ENCODE assay signal across 8 cellular contexts in the genomic region with DNA sequence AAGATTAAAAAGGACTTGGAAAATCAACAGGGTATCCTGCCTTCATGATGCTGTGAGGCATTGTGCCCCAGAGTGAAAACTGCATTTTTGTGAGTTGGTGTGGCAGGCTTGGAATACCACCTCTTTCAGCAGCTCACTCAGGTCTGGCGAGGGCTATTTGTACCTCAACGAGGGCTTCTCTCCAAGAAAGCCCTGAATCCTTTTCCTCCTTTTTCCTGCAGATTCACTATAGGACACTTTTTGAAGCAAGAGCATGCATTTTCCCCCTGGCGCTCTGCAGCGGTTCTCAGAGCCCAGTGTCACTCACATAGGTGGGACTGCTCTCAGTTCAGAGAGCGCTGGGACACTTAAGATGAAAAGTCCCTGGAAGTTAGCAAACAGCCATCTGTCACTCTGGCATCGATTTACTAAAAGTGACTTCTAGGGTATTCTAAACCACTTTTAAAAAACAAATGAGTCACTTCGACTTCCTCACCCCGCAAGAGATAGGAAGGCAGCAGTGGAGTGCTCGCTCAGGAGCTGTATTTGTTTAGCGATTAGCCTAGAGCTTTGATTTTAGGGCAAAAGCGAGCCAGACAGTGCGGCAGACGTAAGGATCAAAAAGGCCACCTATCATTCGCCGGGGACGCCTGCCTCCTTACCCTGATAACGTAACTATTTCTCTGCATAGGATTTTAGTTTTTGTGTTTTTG. TPM values are rescaled to one million over a fixed set of nuclear protein-coding genes. Genes with fewer than 3 reads are reported as not detected.
DNase-seq lines count a peak whose midpoint lies in the region; ATAC-seq and TF ChIP-seq lines count a peak whose summit lies in the region.

No MANE protein-coding gene starts in this region.

- H3K27ac ChIP-seq in Panc1 (ENCODE audit: low read length): no peak overlapping the region

- no peaks in the 10 kb centered on the region for H3K9me3 ChIP-seq in Panc1 (ENCODE audit: control insufficient read depth, insufficient read depth, low read depth, low read length)

- peaks cover 9% of the 10 kb centered on the region for H3K4me1 ChIP-seq in Panc1 (ENCODE audit: control insufficient read depth, insufficient read depth, low read length)

- CTCF ChIA-PET in Panc1 (lab: Charles Lee): no interaction called here

- H3K36me3 ChIP-seq in Panc1 (ENCODE audit: control insufficient read depth, insufficient read depth, low read length): peaks cover 2% of the 10 kb centered on the region; the same call in 1 of the 2 replicates

- POLR2A ChIA-PET in Panc1 (lab: Charles Lee): no interaction called here

- peak overlapping the region; percentile 63 for H3K27ac Mint-ChIP-seq in progenitor cell of endocrine pancreas

- peaks cover 8% of the 10 kb centered on the region for H3K36me3 Mint-ChIP-seq in progenitor cell of endocrine pancreas (ENCODE audit: insufficient read depth)

- ATAC-seq in GM19351 (IDR thresholded peaks at IDR 0.05; ENCODE audit: unreplicated experiment) (peak; percentile 6), Panc1 (0 out of 2 replicates have a peak, but pooled peaks have one; percentile 41), HG03139 (IDR thresholded peaks at IDR 0.05; ENCODE audit: unreplicated experiment) (no peak)

- intact Hi-C loops in Panc1 (cut with micrococcal nuclease; ENCODE audit: unreplicated experiment): no loop called here

- no peak for DNase-seq in Panc1 (ENCODE audit: low read depth, low spot score)
- DNase-seq in fibroblast of mammary gland (ENCODE audit: low read depth): no peak
- DNase-seq in progenitor cell of endocrine pancreas (ENCODE audit: low spot score, unreplicated experiment): no peak
- DNase-seq in GDM1 (lab: John Stamatoyannopoulos, UW): no peak
- DNase-seq in NCI-H2029 (lab: John Stamatoyannopoulos, UW): no peak
- no peak for DNase-seq in mesenteric fat pad (ENCODE audit: low spot score)

- in situ Hi-C loops in Panc1 (cut with HindIII; ENCODE audit: low pct_unique_long_range_greater_than_20kb, low sequenced_read_pairs): no loop called here

- H3K4me3 Mint-ChIP-seq in progenitor cell of endocrine pancreas (ENCODE audit: low read depth): peak overlapping the region; percentile 64

- peak overlapping the region; percentile 37 for H3K4me3 ChIP-seq in Panc1 (ENCODE audit: low read depth in 2 of 2, low read length in 2 of 2)
- H3K4me3 ChIP-seq in fibroblast of mammary gland (ENCODE audit: control insufficient read depth, low read depth, low read length): peak overlapping the region; percentile 30

- no TSS peak for BruUV-seq in Panc1 (replicated peaks; lab: Mats Ljungman, UMichigan)

- no peak for TF ChIP-seq CTCF in Panc1 (IDR thresholded peaks at IDR 0.05)
- TF ChIP-seq CTCF in fibroblast of mammary gland (conservative IDR thresholded peaks at IDR 0.05; ENCODE audit: control insufficient read depth, insufficient read depth, low read depth, low read length): no peak
- TF ChIP-seq CTCF in progenitor cell of endocrine pancreas (IDR thresholded peaks at IDR 0.05; ENCODE audit: unreplicated experiment): no peak

- H3K27me3 Mint-ChIP-seq in progenitor cell of endocrine pancreas: peaks cover 83% of the 10 kb centered on the region

- peaks cover 21% of the 10 kb centered on the region for H3K4me1 Mint-ChIP-seq in progenitor cell of endocrine pancreas (ENCODE audit: low read depth)

- peaks cover 24% of the 10 kb centered on the region for H3K9me3 Mint-ChIP-seq in progenitor cell of endocrine pancreas (ENCODE audit: low read depth)

- H3K27me3 ChIP-seq in Panc1 (ENCODE audit: control insufficient read depth, insufficient read depth, low read length): peaks cover 42% of the 10 kb centered on the region

RNA-seq across cellular contexts. Expression of a gene that starts 0.8 kb away (rescaled TPM):
- total RNA-seq in Panc1 (2021; ENCODE audit: unreplicated experiment) (1.9 TPM), progenitor cell of endocrine pancreas (0.67 and 1.2 TPM in 2 replicates), mesenteric fat pad (0.22 TPM)
- polyA plus RNA-seq in Panc1 (2012; ENCODE audit: insufficient read length): 0.69 TPM
